In genomic region chr7:4641667-4642467, GRCh38 we compare ENCODE assay signal across 8 cellular contexts. TPM values are rescaled to one million over a fixed set of nuclear protein-coding genes. Genes with fewer than 3 reads are reported as not detected.
DNase-seq lines count a peak whose midpoint lies in the region; ATAC-seq, FAIRE-seq and TF ChIP-seq lines count a peak whose summit lies in the region.

No MANE protein-coding gene starts in this region.

- no peaks in the 10 kb centered on the region for H3K79me2 ChIP-seq in osteoblast (ENCODE audit: insufficient read depth, low read length)

- TF ChIP-seq CTCF in LNCaP clone FGC (IDR thresholded peaks at IDR 0.05; ENCODE audit: control insufficient read depth, extremely low read depth, insufficient read depth) (peak; percentile 91), gastroesophageal sphincter (IDR thresholded peaks at IDR 0.05) (peak in 3 of 4 experiments; percentile 70 to 82 (median 78)), osteoblast (IDR thresholded peaks at IDR 0.05; ENCODE audit: extremely low read depth, low read depth, low read length) (peak; percentile 33), thoracic aorta (IDR thresholded peaks at IDR 0.05) (peak; percentile 32)

- 0 to 5% methylated on average over 1 to 8 of the region's 103 CpGs for WGBS in gastroesophageal sphincter (ENCODE audit: low coverage in 1 of 2), 2 donors

- no peaks in the 10 kb centered on the region for H3K9me3 ChIP-seq in gastroesophageal sphincter
- no peaks in the 10 kb centered on the region for H3K9me3 ChIP-seq in osteoblast (ENCODE audit: low read depth, low read length)
- no peaks in the 10 kb centered on the region for H3K9me3 ChIP-seq in thoracic aorta

- H3K4me1 ChIP-seq in gastroesophageal sphincter (peaks cover 0 to 14% (median 0%) of the 10 kb centered on the region in 3 donors), osteoblast (ENCODE audit: insufficient read depth, low read length) (peaks cover 5% of the 10 kb centered on the region), thoracic aorta (ENCODE audit: control insufficient read depth in 1 of 2, low read depth in 2 of 2) (peaks cover 8 to 12% of the 10 kb centered on the region in 2 donors)

- H3K27me3 ChIP-seq in gastroesophageal sphincter (no peaks in the 10 kb centered on the region), osteoblast (ENCODE audit: insufficient read depth, low read length) (no peaks in the 10 kb centered on the region), thoracic aorta (replicated peaks; ENCODE audit: insufficient read depth) (no peaks in the 10 kb centered on the region)

- H3K4me3 ChIP-seq in LNCaP clone FGC (ENCODE audit: low read depth, low read length): peak overlapping the region; percentile 76
- peak overlapping the region; percentile 33 to 72 for H3K4me3 ChIP-seq in gastroesophageal sphincter
- peak overlapping the region; percentile 82 for H3K4me3 ChIP-seq in osteoblast (ENCODE audit: insufficient read depth, low read length)
- H3K4me3 ChIP-seq in thoracic aorta: peak overlapping the region; percentile 87

- H4K20me1 ChIP-seq in osteoblast (ENCODE audit: insufficient read depth, low read length): no peaks in the 10 kb centered on the region

- peak; percentile 99 for TF ChIP-seq POLR2A in H54 (IDR thresholded peaks at IDR 0.05; ENCODE audit: low read depth, low read length)
- peak; percentile 73 to 86 for TF ChIP-seq POLR2A in gastroesophageal sphincter (IDR thresholded peaks at IDR 0.05)

- peak overlapping the region; percentile 58 to 95 (median 92) for H3K27ac ChIP-seq in gastroesophageal sphincter
- H3K27ac ChIP-seq in osteoblast (ENCODE audit: low read depth, low read length): peak overlapping the region; percentile 76
- H3K27ac ChIP-seq in thoracic aorta: peak overlapping the region; percentile 79 to 94

- TF ChIP-seq EP300 in gastroesophageal sphincter (IDR thresholded peaks at IDR 0.05): no peak

- DNase-seq in GF-D8 (lab: John Stamatoyannopoulos, UW) (peak; percentile 90), H54 (ENCODE audit: insufficient read length, low spot score) (peak; percentile 97), LNCaP clone FGC (ENCODE audit: low read depth) (peak; percentile 80), SHP77 (lab: John Stamatoyannopoulos, UW) (peak; percentile 96 to 97), osteoblast (ENCODE audit: insufficient read length, low spot score, missing footprints) (peak; percentile 98), thoracic aorta (ENCODE audit: low spot score) (peak; percentile 76)
- peak; percentile 94 to 97 (median 96) for DNase-seq in activated naive CD4-positive, alpha-beta T cell (lab: John Stamatoyannopoulos, UW)

- peak overlapping the region; percentile 99 for H2AFZ ChIP-seq in osteoblast (ENCODE audit: low read length)

- no peaks in the 10 kb centered on the region for H3K36me3 ChIP-seq in gastroesophageal sphincter
- H3K36me3 ChIP-seq in osteoblast (ENCODE audit: insufficient read depth, low read length): no peaks in the 10 kb centered on the region
- H3K36me3 ChIP-seq in thoracic aorta: no peaks in the 10 kb centered on the region

- peak; percentile 96 for ATAC-seq in gastroesophageal sphincter
- peak; percentile 91 for ATAC-seq in thoracic aorta (ENCODE audit: insufficient number of reproducible peaks, low FRiP score, low read depth)

- no peak for FAIRE-seq in H54 (lab: Jason Lieb, UNC)

- peak overlapping the region; percentile 96 for H3K4me2 ChIP-seq in osteoblast (ENCODE audit: insufficient read depth, low read length)

RNA-seq across cellular contexts. Expression of gene FOXK1, which starts 40.2 kb away (rescaled TPM):
- total RNA-seq in gastroesophageal sphincter (10 to 100 TPM; 28.5 to 45.2 (median 30.0) TPM), osteoblast (26.2 and 31.8 TPM in 2 replicates), thoracic aorta (10 to 100 TPM; 34.3 to 62.4 TPM)

Comparison
In these comparisons a context has a peak if more than half of its experiments do, and no peak if none do; other contexts are left out.
1. Peak in every context shown above with its lines: DNase-seq, ATAC-seq, H3K4me3 ChIP-seq and H3K27ac ChIP-seq.
2. CTCF ChIP-seq: peak in every context shown above with its lines; median percentile 91 in LNCaP clone FGC; 78 in gastroesophageal sphincter; 33 in osteoblast; 32 in thoracic aorta.